In genomic region chrX:14872355-14872754, GRCh38 we compare ENCODE assay signal across 8 cellular contexts. TPM values are rescaled to one million over a fixed set of nuclear protein-coding genes. Genes with fewer than 3 reads are reported as not detected.
A peak's percentile ranks its signal among the peaks of the same experiment; 100 is the strongest.
DNase-seq lines count a peak whose midpoint lies in the region; ATAC-seq and TF ChIP-seq lines count a peak whose summit lies in the region.

No MANE protein-coding gene starts in this region.

- H3K9ac ChIP-seq in fibroblast of lung (ENCODE audit: insufficient read depth, low read length) (peak overlapping the region; percentile 32), skeletal muscle satellite cell (ENCODE audit: low read depth, low read length) (peak overlapping the region; percentile 72)

- H3K79me2 ChIP-seq in fibroblast of lung (ENCODE audit: control insufficient read depth, insufficient read depth, low read length): peaks cover 22% of the 10 kb centered on the region

- H3K4me1 ChIP-seq in fibroblast of lung (ENCODE audit: control insufficient read depth, extremely low read depth, insufficient read depth, low read length) (no peaks in the 10 kb centered on the region), skeletal muscle satellite cell (ENCODE audit: control insufficient read depth, insufficient read depth, low read length) (no peaks in the 10 kb centered on the region), body of pancreas (no peaks in the 10 kb centered on the region)

- in situ Hi-C loops in ACHN (cut with HindIII; ENCODE audit: low pct_ligation_motif_present, low pct_unique_long_range_greater_than_20kb, low sequenced_read_pairs): no loop called here

- H3K4me3 ChIP-seq in fibroblast of lung (replicated peaks in 1 of 4; ENCODE audit: control extremely low read depth in 1 of 4, insufficient read depth in 1 of 4, low read depth in 3 of 4, low read length in 4 of 4): peak overlapping the region; percentile 43 to 79 (median 61)
- peak overlapping the region; percentile 87 for H3K4me3 ChIP-seq in skeletal muscle satellite cell (ENCODE audit: low read length)
- peak overlapping the region in 1 of 2 donors; percentile 25 for H3K4me3 ChIP-seq in body of pancreas

- H3K27ac ChIP-seq in fibroblast of lung (ENCODE audit: insufficient read depth, low read length): peak overlapping the region; percentile 13
- H3K27ac ChIP-seq in body of pancreas: peak overlapping the region in 2 of 4 donors; percentile 64 to 85

- peak overlapping the region; percentile 54 for H3K4me2 ChIP-seq in fibroblast of lung (ENCODE audit: extremely low read depth, insufficient read depth, low read length)
- H3K4me2 ChIP-seq in skeletal muscle satellite cell (ENCODE audit: low read length): peak overlapping the region; percentile 81

- DNase-seq in DMS 273 (lab: John Stamatoyannopoulos, UW; ENCODE audit: unreplicated experiment) (peak; percentile 26), DMS 273 treated with DMSO at 0.1 percent for 48 hours (lab: John Stamatoyannopoulos, UW) (no peak), RPMI7951 (ENCODE audit: low read depth) (peak; percentile 21), fibroblast of lung (ENCODE audit: low read depth in 2 of 2) (no peak), body of pancreas (no peak), ACHN (no peak)

- 15 to 18% methylated on average over 6 of the region's 7 CpGs for WGBS in body of pancreas, 2 donors

- no peak for TF ChIP-seq CTCF in fibroblast of lung (conservative IDR thresholded peaks at IDR 0.05 in 1 of 2, IDR thresholded peaks at IDR 0.05 in 1 of 2; ENCODE audit: low read depth in 1 of 2, low read length in 2 of 2)
- TF ChIP-seq CTCF in body of pancreas (IDR thresholded peaks at IDR 0.05): no peak

- ATAC-seq in HG03457 (IDR thresholded peaks at IDR 0.05; ENCODE audit: unreplicated experiment): no peak
- no peak for ATAC-seq in body of pancreas

- no peaks in the 10 kb centered on the region for H4K20me1 ChIP-seq in fibroblast of lung (ENCODE audit: control insufficient read depth, extremely low read depth, insufficient read depth, low read length)

- H3K9me3 ChIP-seq in fibroblast of lung (ENCODE audit: control insufficient read depth, insufficient read depth, low read depth, low read length) (no peaks in the 10 kb centered on the region), skeletal muscle satellite cell (replicated peaks; ENCODE audit: low read length) (no peaks in the 10 kb centered on the region), body of pancreas (no peaks in the 10 kb centered on the region)

- H3K27me3 ChIP-seq in fibroblast of lung (ENCODE audit: control insufficient read depth, insufficient read depth, low read length): no peaks in the 10 kb centered on the region
- H3K27me3 ChIP-seq in skeletal muscle satellite cell (ENCODE audit: control insufficient read depth, insufficient read depth, low read length): no peaks in the 10 kb centered on the region
- H3K27me3 ChIP-seq in body of pancreas: no peaks in the 10 kb centered on the region

- no peak overlapping the region for H2AFZ ChIP-seq in fibroblast of lung (ENCODE audit: low read length)

- TF ChIP-seq POLR2A in body of pancreas (IDR thresholded peaks at IDR 0.05): no peak

- H3K36me3 ChIP-seq in fibroblast of lung (ENCODE audit: control insufficient read depth, insufficient read depth, low read length): no peaks in the 10 kb centered on the region
- no peaks in the 10 kb centered on the region for H3K36me3 ChIP-seq in skeletal muscle satellite cell (ENCODE audit: insufficient read depth, low read length)
- no peaks in the 10 kb centered on the region for H3K36me3 ChIP-seq in body of pancreas (replicated peaks in 1 of 2; ENCODE audit: insufficient read depth in 1 of 2, low read depth in 2 of 2)

- intact Hi-C loops in body of pancreas (cut with DNase I): no loop called here

RNA-seq across cellular contexts. Expression of gene FANCB, which starts 0.5 kb away (rescaled TPM):
- total RNA-seq in RPMI7951 (2014; rRNA removed; shearing (Covaris generic)): 13.1 and 16.2 TPM in 2 replicates
- total RNA-seq in fibroblast of lung (6.4 and 7.3 TPM in 2 replicates), body of pancreas (1 to 10 TPM in 1 of 2 donors, not detected in 1; 4.4 TPM)
- polyA plus RNA-seq in fibroblast of lung: 1.5 and 3.1 TPM in 2 replicates
- polyA plus RNA-seq in fibroblast of lung (2012): 0.96 and 1.6 TPM in 2 replicates
- polyA minus RNA-seq in fibroblast of lung (ENCODE audit: low replicate concordance): 0.16 and 0.19 TPM in 2 replicates
- 5.0 and 6.1 TPM in 2 replicates for total RNA-seq in skeletal muscle satellite cell (2012; rRNA removed)

RNA-seq across cellular contexts. Expression of gene MOSPD2, which starts 0.9 kb away (rescaled TPM):
- total RNA-seq in RPMI7951 (2014; rRNA removed; shearing (Covaris generic)): 19.2 and 25.1 TPM in 2 replicates
- total RNA-seq in fibroblast of lung (10.8 and 16.0 TPM in 2 replicates), body of pancreas (10 to 100 TPM in 1 of 2 donors, 1 to 10 TPM in 1; 6.3 to 12.5 TPM)
- polyA plus RNA-seq in fibroblast of lung: 22.6 and 30.2 TPM in 2 replicates
- polyA plus RNA-seq in fibroblast of lung (2012): 10.0 and 11.9 TPM in 2 replicates
- polyA minus RNA-seq in fibroblast of lung (ENCODE audit: low replicate concordance): 2.4 and 11.7 TPM in 2 replicates
- 14.2 and 17.9 TPM in 2 replicates for total RNA-seq in skeletal muscle satellite cell (2012; rRNA removed)

Comparison
In these comparisons a context has a peak if more than half of its experiments do, and no peak if none do; other contexts are left out.
1. DNase-seq: peak in DMS 273 (single experiment) and RPMI7951 (single experiment); none in DMS 273 treated with DMSO at 0.1 percent for 48 hours (single experiment), fibroblast of lung (0 of 2), body of pancreas (0 of 4) and ACHN (single experiment).